In the genomic region with DNA sequence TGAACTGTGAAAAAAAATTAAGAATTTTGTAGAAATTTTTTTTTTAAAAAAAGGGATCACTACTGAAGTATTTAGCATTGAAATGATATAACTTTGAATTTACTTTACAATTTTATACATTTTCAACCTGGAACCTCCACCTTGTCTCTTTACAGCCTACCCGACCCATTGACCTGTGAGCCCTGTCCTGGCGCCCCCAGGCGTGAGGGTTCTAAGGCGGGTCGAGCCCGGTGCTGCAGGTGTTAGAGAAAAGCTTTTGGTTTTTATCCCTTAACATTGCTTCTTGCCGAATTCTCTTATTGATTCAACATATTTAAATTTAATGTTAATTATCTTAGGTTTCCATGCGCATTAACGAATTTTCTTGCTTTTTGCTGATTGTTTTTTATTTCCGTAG, we compare ENCODE assay signal across 8 cellular contexts. TPM values are rescaled to one million over a fixed set of nuclear protein-coding genes. Genes with fewer than 3 reads are reported as not detected.
DNase-seq lines count a peak whose midpoint lies in the region; ATAC-seq and TF ChIP-seq lines count a peak whose summit lies in the region.

No MANE protein-coding gene starts in this region.

- no peak for TF ChIP-seq EP300 in transverse colon (IDR thresholded peaks at IDR 0.05; ENCODE audit: low read depth)

- H3K36me3 ChIP-seq in transverse colon = no peaks in the 10 kb centered on the region

- peaks cover 9 to 42% (median 24%) of the 10 kb centered on the region in 4 donors for H3K4me1 ChIP-seq in transverse colon

- H3K4me3 ChIP-seq in astrocyte of the cerebellum (ENCODE audit: low read depth, low read length) (peak overlapping the region; percentile 66), transverse colon (peak overlapping the region in 3 of 4 donors; percentile 56 to 73 (median 70))

- H3K9me3 ChIP-seq in transverse colon = no peaks in the 10 kb centered on the region

- H3K36me3 Mint-ChIP-seq in activated naive CD4-positive, alpha-beta T cell treated with anti-CD3 and anti-CD28 coated beads, Interleukin-2, amount 50 U/mL, for 24 hours = peaks cover 2% of the 10 kb centered on the region
- H3K36me3 Mint-ChIP-seq in memory B cell = peaks cover 3% of the 10 kb centered on the region

- in situ Hi-C loops in astrocyte of the cerebellum (cut with HindIII; ENCODE audit: low sequenced_read_pairs) (no loop called here), transverse colon (cut with MboI; ENCODE audit: low pct_ligation_motif_present in 1 of 4, low pct_unique_long_range_greater_than_20kb in 1 of 4, low sequenced_read_pairs in 3 of 4) (loop anchor here (10.0 to 25.0 kb wide), 5 partner anchors 257 to 757 kb away; partner anchors contain the start of gene TDRD7 (in 1 of the 4))

- ATAC-seq in memory B cell (ENCODE audit: low read depth) (no peak), HG03039 (IDR thresholded peaks at IDR 0.05; ENCODE audit: unreplicated experiment) (no peak), GM19452 (IDR thresholded peaks at IDR 0.05; ENCODE audit: unreplicated experiment) (no peak)

- intact Hi-C loops in transverse colon (cut with DNase I; ENCODE audit: low total_unique reads) = loop anchor here (10.0 kb wide), 1 partner anchor 540 kb away; no protein-coding TSS in a partner anchor

- H3K27ac ChIP-seq in transverse colon = peak overlapping the region in 1 of 4 donors; percentile 88

- no peaks in the 10 kb centered on the region for H3K27me3 Mint-ChIP-seq in activated naive CD4-positive, alpha-beta T cell treated with anti-CD3 and anti-CD28 coated beads, Interleukin-2, amount 50 U/mL, for 24 hours
- H3K27me3 Mint-ChIP-seq in memory B cell = peaks cover 4% of the 10 kb centered on the region

- TF ChIP-seq POLR2A in transverse colon (IDR thresholded peaks at IDR 0.05) = no peak

- H3K9me3 Mint-ChIP-seq in activated naive CD4-positive, alpha-beta T cell treated with anti-CD3 and anti-CD28 coated beads, Interleukin-2, amount 50 U/mL, for 24 hours = no peaks in the 10 kb centered on the region
- H3K9me3 Mint-ChIP-seq in memory B cell = no peaks in the 10 kb centered on the region

- TF ChIP-seq CTCF in astrocyte of the cerebellum (IDR thresholded peaks at IDR 0.05; ENCODE audit: low read depth, low read length, missing control alignments) = no peak
- TF ChIP-seq CTCF in transverse colon (IDR thresholded peaks at IDR 0.05) = no peak

- WGBS in transverse colon (ENCODE audit: low coverage in 1 of 2), 2 donors = 46 to 48% methylated on average over 10 of the region's 10 CpGs

- no peak overlapping the region for H3K27ac Mint-ChIP-seq in activated naive CD4-positive, alpha-beta T cell treated with anti-CD3 and anti-CD28 coated beads, Interleukin-2, amount 50 U/mL, for 24 hours
- H3K27ac Mint-ChIP-seq in memory B cell = no peak overlapping the region

- H3K4me3 Mint-ChIP-seq in activated naive CD4-positive, alpha-beta T cell treated with anti-CD3 and anti-CD28 coated beads, Interleukin-2, amount 50 U/mL, for 24 hours = peak overlapping the region; percentile 100
- H3K4me3 Mint-ChIP-seq in memory B cell = peak overlapping the region; percentile 41

- no peak for DNase-seq in activated naive CD4-positive, alpha-beta T cell treated with anti-CD3 and anti-CD28 coated beads, Interleukin-2, amount 50 U/mL, for 16 hours
- no peak for DNase-seq in astrocyte of the cerebellum (ENCODE audit: low read depth)
- no peak for DNase-seq in memory B cell (ENCODE audit: low spot score in 2 of 2)
- DNase-seq in transverse colon = no peak
- no peak for DNase-seq in superior temporal gyrus (ENCODE audit: extremely low spot score)

- peaks cover 45% of the 10 kb centered on the region for H3K4me1 Mint-ChIP-seq in activated naive CD4-positive, alpha-beta T cell treated with anti-CD3 and anti-CD28 coated beads, Interleukin-2, amount 50 U/mL, for 24 hours
- peaks cover 24% of the 10 kb centered on the region for H3K4me1 Mint-ChIP-seq in memory B cell

- no peaks in the 10 kb centered on the region for H3K27me3 ChIP-seq in transverse colon

RNA-seq across cellular contexts. Expression of gene ZNF782, which starts 0.6 kb away (rescaled TPM):
- 10 to 100 TPM in 3 of 4 donors, 1 to 10 TPM in 1; 8.2 to 22.4 (median 18.4) TPM for total RNA-seq in transverse colon
